ENCODE assay signal across 21 cellular contexts in the genomic region with DNA sequence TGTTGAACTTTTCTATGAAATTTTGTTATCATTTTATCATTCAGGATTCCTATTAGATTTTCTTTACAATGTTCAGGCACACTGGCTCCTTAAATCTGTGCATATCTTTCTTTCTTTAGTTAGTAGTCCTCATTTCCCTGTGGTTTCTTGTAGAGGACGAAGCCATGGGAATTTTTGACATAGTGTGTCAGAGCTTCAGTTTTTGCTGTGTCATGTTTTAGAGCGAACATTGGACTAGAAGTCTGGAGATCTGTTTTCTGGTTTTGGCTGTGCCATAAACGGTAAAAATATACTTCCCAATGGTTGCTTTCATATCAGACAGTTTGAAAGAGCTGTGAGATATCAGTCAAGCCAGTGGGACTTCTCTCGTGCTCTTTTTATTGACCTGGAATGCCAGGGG.
"Had no signal": no experiment of that assay in that cellular context is flagged by ENCODE, and none has a peak within 500 bp of the region (broad histone marks: within the 10 kb centered on the region; RNA-seq: fewer than 3 reads in every experiment).

No MANE protein-coding gene starts in this region.

- H3K27me3 Mint-ChIP-seq: dendritic cell treated with granulocyte-macrophage colony-stimulating factor and Interleukin-4, amounts not matched to agents 40 ng/mL and 50 ng/mL, for 4 days had no signal

- H3K4me1 Mint-ChIP-seq: activated CD4-positive, alpha-beta T cell treated with anti-CD3 and anti-CD28 coated beads for 36 hours; activated naive CD8-positive, alpha-beta T cell treated with anti-CD3 and anti-CD28 coated beads for 36 hours; nephron; WTC11 had no signal

- H3K27ac ChIP-seq: cardiac muscle cell, foreskin keratinocyte, lower lobe of right lung, transverse colon had no signal

- ATAC-seq: activated CD4-positive, alpha-beta T cell treated with anti-CD3 and anti-CD28 coated beads for 36 hours; foreskin keratinocyte; lower lobe of right lung; WTC11 had no signal

- H3K4me3 ChIP-seq: cardiac muscle cell, lower lobe of right lung, transverse colon had no signal

- H3K27me3 ChIP-seq: cardiac muscle cell, foreskin keratinocyte, transverse colon had no signal

- H3K4me1 ChIP-seq: lower lobe of right lung had no signal

- H3K9me3 ChIP-seq: transverse colon had no signal

- H3K4me3 Mint-ChIP-seq: activated CD4-positive, alpha-beta T cell treated with anti-CD3 and anti-CD28 coated beads for 36 hours; activated naive CD8-positive, alpha-beta T cell treated with anti-CD3 and anti-CD28 coated beads for 36 hours; activated T-helper 1 cell treated with anti-CD3 and anti-CD28 coated beads, Interleukin-12 subunit alpha, Interleukin-12 subunit beta, Interleukin-2, Interleukin-4 antibody, amounts not matched to agents 30 ng/mL and 10 ng/mL and 1 ng/mL, durations not matched to agents 14 hours and 24 hours and 36 hours; dendritic cell treated with granulocyte-macrophage colony-stimulating factor and Interleukin-4, amounts not matched to agents 40 ng/mL and 50 ng/mL, for 4 days; nephron; stimulated activated naive CD8-positive, alpha-beta T cell treated with anti-CD3 and anti-CD28 coated beads, Interleukin-15, Interleukin-2, amounts not matched to agents 100 ng/mL and 50 ng/mL, for 24 hours; WTC11 had no signal

- DNase-seq: activated CD4-positive, alpha-beta T cell treated with anti-CD3 and anti-CD28 coated beads for 36 hours; activated CD4-positive, alpha-beta T cell treated with anti-CD3 and anti-CD28 coated beads, Interleukin-2, amount 50 U/mL, for 48 hours; activated naive CD8-positive, alpha-beta T cell treated with anti-CD3 and anti-CD28 coated beads for 36 hours; amniotic stem cell; effector CD8-positive, alpha-beta T cell; hypothalamus; islet precursor cell; lower lobe of right lung; posterior cingulate gyrus; retina; stimulated activated CD4-positive, alpha-beta T cell treated with anti-CD3 and anti-CD28 coated beads, Interleukin-2, amount 100 ng/mL, for 24 hours; SW 1271; T-helper 2 cell; transverse colon had no signal

- H3K36me3 ChIP-seq: cardiac muscle cell, lower lobe of right lung, transverse colon had no signal

- H3K27ac Mint-ChIP-seq: activated CD4-positive, alpha-beta T cell treated with anti-CD3 and anti-CD28 coated beads for 36 hours; activated naive CD8-positive, alpha-beta T cell treated with anti-CD3 and anti-CD28 coated beads for 36 hours; activated T-helper 1 cell treated with anti-CD3 and anti-CD28 coated beads, Interleukin-12 subunit alpha, Interleukin-12 subunit beta, Interleukin-2, Interleukin-4 antibody, amounts not matched to agents 30 ng/mL and 10 ng/mL and 1 ng/mL, durations not matched to agents 14 hours and 24 hours and 36 hours; dendritic cell treated with granulocyte-macrophage colony-stimulating factor and Interleukin-4, amounts not matched to agents 40 ng/mL and 50 ng/mL, for 4 days; nephron; stimulated activated naive CD8-positive, alpha-beta T cell treated with anti-CD3 and anti-CD28 coated beads, Interleukin-15, Interleukin-2, amounts not matched to agents 100 ng/mL and 50 ng/mL, for 24 hours; WTC11 had no signal
